Comparison of ENCODE assay signal across 7 cellular contexts in the genomic region with DNA sequence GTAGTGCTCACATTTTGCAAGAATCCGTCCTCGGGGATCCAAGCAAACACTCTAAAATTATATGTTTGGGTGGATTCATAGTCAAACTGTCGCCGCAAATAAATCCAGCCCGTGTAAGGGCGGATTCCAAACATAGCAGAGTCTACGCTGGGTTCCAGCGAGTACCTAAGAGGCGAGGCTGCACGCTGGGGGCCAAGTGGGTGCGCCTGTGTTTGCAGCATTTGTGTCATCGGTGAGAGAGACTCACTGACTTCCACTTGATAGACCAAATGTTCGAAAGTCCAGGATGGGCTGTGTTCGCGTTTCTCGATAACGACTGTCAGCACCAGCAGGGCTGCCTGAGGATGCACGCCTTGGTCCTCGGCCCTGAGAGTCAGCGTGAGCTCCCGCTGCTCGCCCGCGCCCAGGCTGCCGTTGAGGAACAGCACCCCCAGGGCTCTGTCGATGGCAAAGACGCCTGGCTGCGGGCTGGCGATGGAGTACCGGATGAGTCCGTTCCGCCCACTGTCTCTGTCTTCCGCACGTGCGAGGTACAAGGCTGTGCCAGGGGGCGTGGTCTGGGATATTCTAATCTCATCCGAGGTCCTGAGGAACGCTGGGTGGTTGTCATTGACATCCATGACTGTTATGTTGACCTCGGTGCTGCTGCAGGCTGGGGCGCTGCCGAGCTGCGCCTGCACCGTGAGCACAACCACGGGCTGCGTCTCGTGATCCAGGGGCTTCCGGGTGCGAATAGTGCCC.
DNase-seq lines count a peak whose midpoint lies in the region; ATAC-seq and TF ChIP-seq lines count a peak whose summit lies in the region.

No MANE protein-coding gene starts in this region.

- H3K36me3 ChIP-seq in brain microvascular endothelial cell (replicated peaks): no peaks in the 10 kb centered on the region

- peak overlapping the region; percentile 76 for H3K4me3 Mint-ChIP-seq in WTC11
- peak overlapping the region; percentile 55 for H3K4me3 Mint-ChIP-seq in stimulated activated effector memory CD8-positive, alpha-beta T cell treated with anti-CD3 and anti-CD28 coated beads, Interleukin-12 subunit alpha, Interleukin-12 subunit beta, amount 100 ng/mL, for 72 hours

- H3K4me1 Mint-ChIP-seq in WTC11: peaks cover 8% of the 10 kb centered on the region
- no peaks in the 10 kb centered on the region for H3K4me1 Mint-ChIP-seq in stimulated activated effector memory CD8-positive, alpha-beta T cell treated with anti-CD3 and anti-CD28 coated beads, Interleukin-12 subunit alpha, Interleukin-12 subunit beta, amount 100 ng/mL, for 72 hours

- H3K27ac Mint-ChIP-seq in WTC11: no peak overlapping the region
- H3K27ac Mint-ChIP-seq in stimulated activated effector memory CD8-positive, alpha-beta T cell treated with anti-CD3 and anti-CD28 coated beads, Interleukin-12 subunit alpha, Interleukin-12 subunit beta, amount 100 ng/mL, for 72 hours: no peak overlapping the region

- ATAC-seq in GM19043 (IDR thresholded peaks at IDR 0.05; ENCODE audit: low read depth, unreplicated experiment) (peak; percentile 92), HG03280 (IDR thresholded peaks at IDR 0.05; ENCODE audit: unreplicated experiment) (peak; percentile 80), WTC11 (peak; percentile 92)
- ATAC-seq in stimulated activated effector memory CD8-positive, alpha-beta T cell treated with anti-CD3 and anti-CD28 coated beads, Interleukin-12 subunit alpha, Interleukin-12 subunit beta, amount 100 ng/mL, for 72 hours: peak; percentile 74

- no peaks in the 10 kb centered on the region for H3K36me3 Mint-ChIP-seq in WTC11
- H3K36me3 Mint-ChIP-seq in stimulated activated effector memory CD8-positive, alpha-beta T cell treated with anti-CD3 and anti-CD28 coated beads, Interleukin-12 subunit alpha, Interleukin-12 subunit beta, amount 100 ng/mL, for 72 hours: no peaks in the 10 kb centered on the region

- no peak overlapping the region for H3K27ac ChIP-seq in brain microvascular endothelial cell

- in situ Hi-C loops in brain microvascular endothelial cell (cut with HindIII; ENCODE audit: low pct_ligation_motif_present, low sequenced_read_pairs): no loop called here

- no peaks in the 10 kb centered on the region for H3K9me3 Mint-ChIP-seq in WTC11
- H3K9me3 Mint-ChIP-seq in stimulated activated effector memory CD8-positive, alpha-beta T cell treated with anti-CD3 and anti-CD28 coated beads, Interleukin-12 subunit alpha, Interleukin-12 subunit beta, amount 100 ng/mL, for 72 hours: no peaks in the 10 kb centered on the region

- H3K27me3 ChIP-seq in brain microvascular endothelial cell (replicated peaks): no peaks in the 10 kb centered on the region

- TF ChIP-seq CTCF in WTC11 (IDR thresholded peaks at IDR 0.05): no peak
- TF ChIP-seq CTCF in brain microvascular endothelial cell (IDR thresholded peaks at IDR 0.05; ENCODE audit: low read depth, low read length, missing control alignments): no peak

- H3K27me3 Mint-ChIP-seq in WTC11 (ENCODE audit: low read depth): peaks cover 28% of the 10 kb centered on the region

- CTCF ChIA-PET in WTC11 (lab: Charles Lee): interaction anchor here (0.5 to 1.8 kb wide), 4 partner anchors 12 to 173 kb away, joined by 3 to 6 read pairs (median 5); no protein-coding TSS in a partner anchor

- POLR2A ChIA-PET in WTC11 (lab: Charles Lee): no interaction called here

- peak overlapping the region; percentile 40 for H3K4me3 ChIP-seq in brain microvascular endothelial cell (ENCODE audit: low read depth, low read length)

- DNase-seq in WTC11 (ENCODE audit: low spot score) (peak; percentile 69), brain microvascular endothelial cell (peak; percentile 9), midbrain (lab: John Stamatoyannopoulos, UW) (peak; percentile 63), NCI-H1694 treated with DMSO at 0.1 percent for 48 hours (lab: John Stamatoyannopoulos, UW) (no peak)
- peak in 1 of 2 donors; percentile 52 for DNase-seq in stimulated activated effector memory CD8-positive, alpha-beta T cell treated with anti-CD3 and anti-CD28 coated beads, Interleukin-12 subunit alpha, Interleukin-12 subunit beta, amount 100 ng/mL, for 72 hours (ENCODE audit: low spot score in 2 of 2)

TF ChIP-seq in WTC11, 78 proteins besides CTCF, POLR2A, EP300 and RAD21 (continues in another document):
- TF ChIP-seq TEAD4 (CRISPR knock-in tag; IDR thresholded peaks at IDR 0.05) (no peak), CBFB (CRISPR knock-in tag; IDR thresholded peaks at IDR 0.05; ENCODE audit: low read depth) (no peak), ZNF263 (CRISPR knock-in tag; IDR thresholded peaks at IDR 0.05; ENCODE audit: low read depth) (no peak), RELA (CRISPR knock-in tag; IDR thresholded peaks at IDR 0.05; ENCODE audit: borderline replicate concordance) (no peak)
- TF ChIP-seq, protein P1, sequence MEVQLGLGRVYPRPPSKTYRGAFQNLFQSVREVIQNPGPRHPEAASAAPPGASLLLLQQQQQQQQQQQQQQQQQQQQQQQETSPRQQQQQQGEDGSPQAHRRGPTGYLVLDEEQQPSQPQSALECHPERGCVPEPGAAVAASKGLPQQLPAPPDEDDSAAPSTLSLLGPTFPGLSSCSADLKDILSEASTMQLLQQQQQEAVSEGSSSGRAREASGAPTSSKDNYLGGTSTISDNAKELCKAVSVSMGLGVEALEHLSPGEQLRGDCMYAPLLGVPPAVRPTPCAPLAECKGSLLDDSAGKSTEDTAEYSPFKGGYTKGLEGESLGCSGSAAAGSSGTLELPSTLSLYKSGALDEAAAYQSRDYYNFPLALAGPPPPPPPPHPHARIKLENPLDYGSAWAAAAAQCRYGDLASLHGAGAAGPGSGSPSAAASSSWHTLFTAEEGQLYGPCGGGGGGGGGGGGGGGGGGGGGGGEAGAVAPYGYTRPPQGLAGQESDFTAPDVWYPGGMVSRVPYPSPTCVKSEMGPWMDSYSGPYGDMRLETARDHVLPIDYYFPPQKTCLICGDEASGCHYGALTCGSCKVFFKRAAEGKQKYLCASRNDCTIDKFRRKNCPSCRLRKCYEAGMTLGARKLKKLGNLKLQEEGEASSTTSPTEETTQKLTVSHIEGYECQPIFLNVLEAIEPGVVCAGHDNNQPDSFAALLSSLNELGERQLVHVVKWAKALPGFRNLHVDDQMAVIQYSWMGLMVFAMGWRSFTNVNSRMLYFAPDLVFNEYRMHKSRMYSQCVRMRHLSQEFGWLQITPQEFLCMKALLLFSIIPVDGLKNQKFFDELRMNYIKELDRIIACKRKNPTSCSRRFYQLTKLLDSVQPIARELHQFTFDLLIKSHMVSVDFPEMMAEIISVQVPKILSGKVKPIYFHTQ (CRISPR knock-in tag; IDR thresholded peaks at IDR 0.05): no peak
- TF ChIP-seq, protein P2, sequence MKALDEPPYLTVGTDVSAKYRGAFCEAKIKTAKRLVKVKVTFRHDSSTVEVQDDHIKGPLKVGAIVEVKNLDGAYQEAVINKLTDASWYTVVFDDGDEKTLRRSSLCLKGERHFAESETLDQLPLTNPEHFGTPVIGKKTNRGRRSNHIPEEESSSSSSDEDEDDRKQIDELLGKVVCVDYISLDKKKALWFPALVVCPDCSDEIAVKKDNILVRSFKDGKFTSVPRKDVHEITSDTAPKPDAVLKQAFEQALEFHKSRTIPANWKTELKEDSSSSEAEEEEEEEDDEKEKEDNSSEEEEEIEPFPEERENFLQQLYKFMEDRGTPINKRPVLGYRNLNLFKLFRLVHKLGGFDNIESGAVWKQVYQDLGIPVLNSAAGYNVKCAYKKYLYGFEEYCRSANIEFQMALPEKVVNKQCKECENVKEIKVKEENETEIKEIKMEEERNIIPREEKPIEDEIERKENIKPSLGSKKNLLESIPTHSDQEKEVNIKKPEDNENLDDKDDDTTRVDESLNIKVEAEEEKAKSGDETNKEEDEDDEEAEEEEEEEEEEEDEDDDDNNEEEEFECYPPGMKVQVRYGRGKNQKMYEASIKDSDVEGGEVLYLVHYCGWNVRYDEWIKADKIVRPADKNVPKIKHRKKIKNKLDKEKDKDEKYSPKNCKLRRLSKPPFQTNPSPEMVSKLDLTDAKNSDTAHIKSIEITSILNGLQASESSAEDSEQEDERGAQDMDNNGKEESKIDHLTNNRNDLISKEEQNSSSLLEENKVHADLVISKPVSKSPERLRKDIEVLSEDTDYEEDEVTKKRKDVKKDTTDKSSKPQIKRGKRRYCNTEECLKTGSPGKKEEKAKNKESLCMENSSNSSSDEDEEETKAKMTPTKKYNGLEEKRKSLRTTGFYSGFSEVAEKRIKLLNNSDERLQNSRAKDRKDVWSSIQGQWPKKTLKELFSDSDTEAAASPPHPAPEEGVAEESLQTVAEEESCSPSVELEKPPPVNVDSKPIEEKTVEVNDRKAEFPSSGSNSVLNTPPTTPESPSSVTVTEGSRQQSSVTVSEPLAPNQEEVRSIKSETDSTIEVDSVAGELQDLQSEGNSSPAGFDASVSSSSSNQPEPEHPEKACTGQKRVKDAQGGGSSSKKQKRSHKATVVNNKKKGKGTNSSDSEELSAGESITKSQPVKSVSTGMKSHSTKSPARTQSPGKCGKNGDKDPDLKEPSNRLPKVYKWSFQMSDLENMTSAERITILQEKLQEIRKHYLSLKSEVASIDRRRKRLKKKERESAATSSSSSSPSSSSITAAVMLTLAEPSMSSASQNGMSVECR (CRISPR knock-in tag; IDR thresholded peaks at IDR 0.05; ENCODE audit: borderline replicate concordance): no peak
- TF ChIP-seq, protein P3, sequence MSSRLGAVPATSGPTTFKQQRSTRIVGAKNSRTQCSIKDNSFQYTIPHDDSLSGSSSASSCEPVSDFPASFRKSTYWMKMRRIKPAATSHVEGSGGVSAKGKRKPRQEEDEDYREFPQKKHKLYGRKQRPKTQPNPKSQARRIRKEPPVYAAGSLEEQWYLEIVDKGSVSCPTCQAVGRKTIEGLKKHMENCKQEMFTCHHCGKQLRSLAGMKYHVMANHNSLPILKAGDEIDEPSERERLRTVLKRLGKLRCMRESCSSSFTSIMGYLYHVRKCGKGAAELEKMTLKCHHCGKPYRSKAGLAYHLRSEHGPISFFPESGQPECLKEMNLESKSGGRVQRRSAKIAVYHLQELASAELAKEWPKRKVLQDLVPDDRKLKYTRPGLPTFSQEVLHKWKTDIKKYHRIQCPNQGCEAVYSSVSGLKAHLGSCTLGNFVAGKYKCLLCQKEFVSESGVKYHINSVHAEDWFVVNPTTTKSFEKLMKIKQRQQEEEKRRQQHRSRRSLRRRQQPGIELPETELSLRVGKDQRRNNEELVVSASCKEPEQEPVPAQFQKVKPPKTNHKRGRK (CRISPR knock-in tag; IDR thresholded peaks at IDR 0.05; ENCODE audit: borderline replicate concordance): no peak
